Comparison of ENCODE assay signal across 22 cellular contexts in genomic region chr2:95393901-95394300, GRCh38.
"Had no signal": no experiment of that assay in that cellular context is flagged by ENCODE, and none has a peak within 500 bp of the region (broad histone marks: within the 10 kb centered on the region; RNA-seq: fewer than 3 reads in every experiment).

No MANE protein-coding gene starts in this region.

- H3K27ac Mint-ChIP-seq: naive thymus-derived CD4-positive, alpha-beta T cell; nephron; stimulated activated naive CD8-positive, alpha-beta T cell treated with anti-CD3 and anti-CD28 coated beads, Interleukin-15, amount 100 ng/mL, for 72 hours; type B pancreatic cell had no signal

- H3K27me3 Mint-ChIP-seq: naive thymus-derived CD4-positive, alpha-beta T cell; type B pancreatic cell had no signal

- DNase-seq: effector CD4-positive, alpha-beta T cell; hypothalamus; kidney; left lung; mammary epithelial cell; mesendoderm; midbrain; naive thymus-derived CD4-positive, alpha-beta T cell; occipital lobe; ovary; psoas muscle; right cardiac atrium; stimulated activated CD4-positive, alpha-beta T cell treated with anti-CD3 and anti-CD28 coated beads, Interleukin-15, amount 100 ng/mL, for 24 hours; stimulated activated CD4-positive, alpha-beta T cell treated with anti-CD3 and anti-CD28 coated beads, Interleukin-2, amount 100 ng/mL, for 48 hours; stimulated activated CD8-positive, alpha-beta memory T cell treated with anti-CD3 and anti-CD28 coated beads, Interleukin-4, amount 100 ng/mL, for 48 hours; stimulated activated naive CD4-positive, alpha-beta T cell; stimulated activated naive CD8-positive, alpha-beta T cell treated with anti-CD3 and anti-CD28 coated beads, Interleukin-15, amount 100 ng/mL, for 72 hours; thyroid gland had no signal

- H3K9me3 Mint-ChIP-seq: nephron; stimulated activated naive CD8-positive, alpha-beta T cell treated with anti-CD3 and anti-CD28 coated beads, Interleukin-15, amount 100 ng/mL, for 72 hours; type B pancreatic cell had no signal

- H3K4me3 ChIP-seq: dorsolateral prefrontal cortex, left lung, ovary, psoas muscle, skin epidermis, thyroid gland had no signal

- H3K36me3 ChIP-seq: left lung, ovary, thyroid gland had no signal

- H3K36me3 Mint-ChIP-seq: type B pancreatic cell had no signal

- H3K27ac ChIP-seq: dorsolateral prefrontal cortex, left lung, ovary, psoas muscle, skin epidermis, thyroid gland had no signal

- H3K27me3 ChIP-seq: dorsolateral prefrontal cortex, ovary, thyroid gland had no signal

- ATAC-seq: left lung; naive thymus-derived CD4-positive, alpha-beta T cell; psoas muscle; right cardiac atrium; stimulated activated naive CD8-positive, alpha-beta T cell treated with anti-CD3 and anti-CD28 coated beads, Interleukin-15, amount 100 ng/mL, for 72 hours had no signal

- H3K4me1 Mint-ChIP-seq: nephron; stimulated activated naive CD8-positive, alpha-beta T cell treated with anti-CD3 and anti-CD28 coated beads, Interleukin-15, amount 100 ng/mL, for 72 hours had no signal

- H3K4me1 ChIP-seq: left lung, psoas muscle had no signal

- H3K9me3 ChIP-seq: left lung, ovary, psoas muscle, thyroid gland had no signal

- H3K4me3 Mint-ChIP-seq: naive thymus-derived CD4-positive, alpha-beta T cell; nephron; stimulated activated naive CD8-positive, alpha-beta T cell treated with anti-CD3 and anti-CD28 coated beads, Interleukin-15, amount 100 ng/mL, for 72 hours; type B pancreatic cell had no signal
